ENCODE assay signal across 8 cellular contexts in the genomic region with DNA sequence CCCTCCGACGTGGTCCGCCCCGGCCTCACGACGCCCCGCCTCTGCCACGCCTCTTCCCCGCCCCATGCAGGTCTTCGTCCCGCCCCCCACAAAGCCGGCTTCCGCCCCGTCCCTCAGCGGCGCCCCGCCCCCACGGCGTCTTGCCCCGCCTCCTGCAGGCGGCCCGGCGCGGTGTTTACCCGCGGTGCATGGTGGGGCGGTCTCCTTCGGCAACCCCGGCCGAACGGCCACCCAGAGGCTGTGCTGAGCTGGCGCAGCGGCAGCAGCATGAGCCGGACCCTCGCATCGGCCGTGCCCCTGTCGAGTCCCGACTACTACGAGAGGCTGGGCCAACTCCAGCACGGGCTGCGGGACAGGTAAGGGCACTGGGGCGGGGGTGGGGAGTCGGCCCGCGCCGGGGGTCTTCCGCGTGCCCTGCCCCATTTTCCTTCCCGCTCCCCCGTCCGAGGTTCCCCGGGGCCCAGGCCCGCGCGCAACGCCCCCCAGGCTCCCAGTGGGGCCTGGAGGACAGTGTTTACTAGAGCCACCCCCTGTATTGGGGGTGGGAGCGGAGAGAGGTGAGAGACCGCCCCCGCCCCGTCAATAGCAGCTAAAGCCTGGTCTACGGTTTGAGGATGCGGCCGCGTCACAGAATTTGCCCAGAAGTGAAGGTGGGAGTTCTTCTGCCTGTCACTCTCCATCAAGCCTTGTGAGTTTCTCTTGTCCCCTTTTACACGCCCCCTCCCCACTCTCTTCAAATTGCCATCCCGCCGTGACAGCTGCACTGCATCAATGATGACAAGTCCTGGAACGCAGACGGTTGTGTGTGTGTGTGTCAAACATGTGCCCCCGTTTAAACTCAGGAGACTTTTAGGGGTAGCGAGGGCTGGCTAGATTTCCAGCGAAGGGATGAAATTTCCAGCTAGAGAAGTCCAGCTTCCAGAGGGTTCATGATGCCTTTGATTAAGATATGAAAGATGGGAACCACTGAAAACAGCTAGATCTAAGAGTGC. TPM values are rescaled to one million over a fixed set of nuclear protein-coding genes. Genes with fewer than 3 reads are reported as not detected.
DNase-seq lines count a peak whose midpoint lies in the region; ATAC-seq and TF ChIP-seq lines count a peak whose summit lies in the region.

A gene with protein sequence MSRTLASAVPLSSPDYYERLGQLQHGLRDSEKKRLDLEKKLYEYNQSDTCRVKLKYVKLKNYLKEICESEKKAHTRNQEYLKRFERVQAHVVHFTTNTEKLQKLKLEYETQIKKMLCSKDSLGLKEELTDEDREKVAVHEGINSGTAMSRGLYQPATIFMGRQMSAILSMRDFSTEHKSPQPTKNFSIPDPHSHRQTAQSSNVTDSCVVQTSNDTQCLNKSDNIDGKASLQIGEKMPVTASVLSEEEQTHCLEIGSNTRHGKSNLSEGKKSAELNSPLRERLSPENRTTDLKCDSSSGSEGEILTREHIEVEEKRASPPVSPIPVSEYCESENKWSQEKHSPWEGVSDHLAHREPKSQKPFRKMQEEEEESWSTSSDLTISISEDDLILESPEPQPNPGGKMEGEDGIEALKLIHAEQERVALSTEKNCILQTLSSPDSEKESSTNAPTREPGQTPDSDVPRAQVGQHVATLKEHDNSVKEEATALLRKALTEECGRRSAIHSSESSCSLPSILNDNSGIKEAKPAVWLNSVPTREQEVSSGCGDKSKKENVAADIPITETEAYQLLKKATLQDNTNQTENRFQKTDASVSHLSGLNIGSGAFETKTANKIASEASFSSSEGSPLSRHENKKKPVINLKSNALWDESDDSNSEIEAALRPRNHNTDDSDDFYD (plus strand): TSS at position 234 of the 992 bp plus-strand sequence. CDS start 34 bp downstream, at position 268.

- peak within 1 kb of the TSS; percentile 96 for H3K4me2 ChIP-seq in MM.1S (ENCODE audit: low read depth, low read length)

- H3K9ac ChIP-seq in MM.1S (ENCODE audit: low read length): peak within 1 kb of the TSS; percentile 91

- no peaks in the 10 kb centered on the region for H3K9me2 ChIP-seq in MM.1S (replicated peaks; ENCODE audit: insufficient read depth, low read length)

- H2AFZ ChIP-seq in MM.1S (ENCODE audit: low read length): peak within 1 kb of the TSS; percentile 98

- no peaks in the 10 kb centered on the region; the same call in 1 of the 2 replicates for H3F3A ChIP-seq in MM.1S (ENCODE audit: insufficient read depth, low read length)

- peak within 1 kb of the TSS; percentile 35; the same call in 1 of the 2 replicates for H3K27ac ChIP-seq in MM.1S (ENCODE audit: low read length)
- H3K27ac ChIP-seq in foreskin keratinocyte: peak within 1 kb of the TSS; percentile 29
- H3K27ac ChIP-seq in neutrophil: peak within 1 kb of the TSS; percentile 68
- H3K27ac ChIP-seq in substantia nigra (ENCODE audit: low read depth, low read length, poor library complexity, severe bottlenecking): peak within 1 kb of the TSS; percentile 85

- TF ChIP-seq CTCF in MM.1S (IDR thresholded peaks at IDR 0.05; ENCODE audit: low read length) (peak; percentile 38), foreskin keratinocyte (conservative IDR thresholded peaks at IDR 0.05) (peak; percentile 63), neutrophil (IDR thresholded peaks at IDR 0.05) (peak; percentile 79)

- peak within 1 kb of the TSS; percentile 97 for H3K4me3 ChIP-seq in MM.1S (ENCODE audit: low read length)
- H3K4me3 ChIP-seq in neutrophil (ENCODE audit: low read depth in 1 of 2, low read length in 1 of 2): peak within 1 kb of the TSS; percentile 55 to 97

- ATAC-seq in foreskin keratinocyte: peak; percentile 97

- H3K27me3 ChIP-seq in MM.1S (replicated peaks; ENCODE audit: insufficient read depth, low read length) (no peaks in the 10 kb centered on the region), foreskin keratinocyte (no peaks in the 10 kb centered on the region), neutrophil (peaks cover 9% of the 10 kb centered on the region)

- no peaks in the 10 kb centered on the region for H3K36me3 ChIP-seq in MM.1S (replicated peaks; ENCODE audit: insufficient read depth, low read length)
- H3K36me3 ChIP-seq in neutrophil: no peaks in the 10 kb centered on the region

- peaks cover 12% of the 10 kb centered on the region for H3K79me2 ChIP-seq in MM.1S (ENCODE audit: low read length)

- H3K4me1 ChIP-seq in MM.1S (ENCODE audit: low read length): peaks cover 7% of the 10 kb centered on the region
- H3K4me1 ChIP-seq in foreskin keratinocyte: peaks cover 5% of the 10 kb centered on the region
- H3K4me1 ChIP-seq in neutrophil (ENCODE audit: control insufficient read depth in 1 of 2, insufficient read depth in 1 of 2, low read depth in 1 of 2, low read length in 1 of 2): peaks cover 15 to 19% of the 10 kb centered on the region in 2 experiments

- H3K9me3 ChIP-seq in MM.1S (replicated peaks; ENCODE audit: insufficient read depth, low read length) (no peaks in the 10 kb centered on the region), neutrophil (no peaks in the 10 kb centered on the region)

- DNase-seq in GF-D8 (lab: John Stamatoyannopoulos, UW): peak; percentile 74
- peak; percentile 94 for DNase-seq in HCEC 1CT
- peak; percentile 95 for DNase-seq in MM.1S
- DNase-seq in SIG-M5 (lab: John Stamatoyannopoulos, UW): peak; percentile 66
- peak; percentile 97 for DNase-seq in activated gamma-delta T cell treated with anti-CD3 and anti-CD28 coated beads, Interleukin-2, amount 50 U/mL, for 16 hours (ENCODE audit: low read depth)
- DNase-seq in foreskin keratinocyte: peak; percentile 56 to 80
- DNase-seq in substantia nigra (lab: John Stamatoyannopoulos, UW): peak; percentile 75 to 99 (median 94)

- no peaks in the 10 kb centered on the region for H4K20me1 ChIP-seq in MM.1S (ENCODE audit: insufficient read depth, low read length)

RNA-seq across cellular contexts. Expression of the gene that starts here (rescaled TPM):
- total RNA-seq in foreskin keratinocyte: 13.7 and 17.8 TPM in 2 replicates
- 12.3 and 13.8 TPM in 2 replicates for polyA plus RNA-seq in foreskin keratinocyte

Comparison
In these comparisons a context has a peak if more than half of its experiments do, and no peak if none do; other contexts are left out.
1. Peak in every context shown above with its lines: DNase-seq, ATAC-seq, H3K4me3 ChIP-seq and H3K27ac ChIP-seq.
2. H3K27ac ChIP-seq: peak in every context shown above with its lines; median percentile 85 in substantia nigra; 68 in neutrophil; 35 in MM.1S; 29 in foreskin keratinocyte.